In genomic region chr11:86800956-86801264, GRCh38 we compare ENCODE assay signal across 8 cellular contexts. TPM values are rescaled to one million over a fixed set of nuclear protein-coding genes. Genes with fewer than 3 reads are reported as not detected.
DNase-seq lines count a peak whose midpoint lies in the region; ATAC-seq lines count a peak whose summit lies in the region.

No MANE protein-coding gene starts in this region.

- no peaks in the 10 kb centered on the region for H3K9me3 Mint-ChIP-seq in activated naive CD8-positive, alpha-beta T cell (ENCODE audit: low read depth)
- H3K9me3 Mint-ChIP-seq in immature natural killer cell, result no peaks in the 10 kb centered on the region
- no peaks in the 10 kb centered on the region for H3K9me3 Mint-ChIP-seq in stimulated activated naive CD8-positive, alpha-beta T cell treated with anti-CD3 and anti-CD28 coated beads, Interleukin-15, amount 100 ng/mL, for 72 hours

- H3K27me3 Mint-ChIP-seq in activated naive CD8-positive, alpha-beta T cell, result peaks cover 32% of the 10 kb centered on the region
- H3K27me3 Mint-ChIP-seq in immature natural killer cell (ENCODE audit: low read depth in 3 of 3), result peaks cover 0 to 10% (median 5%) of the 10 kb centered on the region in 3 donors
- H3K27me3 Mint-ChIP-seq in stimulated activated naive CD8-positive, alpha-beta T cell treated with anti-CD3 and anti-CD28 coated beads, Interleukin-15, amount 100 ng/mL, for 72 hours, result peaks cover 59% of the 10 kb centered on the region

- no peak overlapping the region for H3K27ac Mint-ChIP-seq in activated naive CD8-positive, alpha-beta T cell
- peak overlapping the region; percentile 81 to 93 (median 92) for H3K27ac Mint-ChIP-seq in immature natural killer cell
- no peak overlapping the region for H3K27ac Mint-ChIP-seq in stimulated activated naive CD8-positive, alpha-beta T cell treated with anti-CD3 and anti-CD28 coated beads, Interleukin-15, amount 100 ng/mL, for 72 hours

- H3K36me3 Mint-ChIP-seq in activated naive CD8-positive, alpha-beta T cell, result no peaks in the 10 kb centered on the region
- H3K36me3 Mint-ChIP-seq in immature natural killer cell, result peaks cover 0 to 5% (median 0%) of the 10 kb centered on the region in 3 donors

- ATAC-seq in stimulated activated naive CD8-positive, alpha-beta T cell treated with anti-CD3 and anti-CD28 coated beads, Interleukin-15, amount 100 ng/mL, for 72 hours, result no peak
- ATAC-seq in GM21447 (IDR thresholded peaks at IDR 0.05; ENCODE audit: unreplicated experiment) (no peak), GM19467 (IDR thresholded peaks at IDR 0.05; ENCODE audit: unreplicated experiment) (no peak), GM21717 (IDR thresholded peaks at IDR 0.05; ENCODE audit: unreplicated experiment) (no peak)

- DNase-seq in NCI-H2196 (lab: John Stamatoyannopoulos, UW; ENCODE audit: unreplicated experiment) (peak; percentile 4), NCI-H2196 treated with DMSO at 0.1 percent for 48 hours (lab: John Stamatoyannopoulos, UW; ENCODE audit: unreplicated experiment) (no peak), immature natural killer cell (no peak)
- DNase-seq in stimulated activated naive CD8-positive, alpha-beta T cell treated with anti-CD3 and anti-CD28 coated beads, Interleukin-15, amount 100 ng/mL, for 72 hours, result no peak

- peak overlapping the region; percentile 74 for H3K4me3 Mint-ChIP-seq in activated naive CD8-positive, alpha-beta T cell
- peak overlapping the region; percentile 90 to 98 (median 94) for H3K4me3 Mint-ChIP-seq in immature natural killer cell
- H3K4me3 Mint-ChIP-seq in stimulated activated naive CD8-positive, alpha-beta T cell treated with anti-CD3 and anti-CD28 coated beads, Interleukin-15, amount 100 ng/mL, for 72 hours, result peak overlapping the region; percentile 66 to 75

- peaks cover 8% of the 10 kb centered on the region for H3K4me1 Mint-ChIP-seq in activated naive CD8-positive, alpha-beta T cell (ENCODE audit: low read depth)
- peaks cover 58 to 62% of the 10 kb centered on the region in 2 donors for H3K4me1 Mint-ChIP-seq in immature natural killer cell
- H3K4me1 Mint-ChIP-seq in stimulated activated naive CD8-positive, alpha-beta T cell treated with anti-CD3 and anti-CD28 coated beads, Interleukin-15, amount 100 ng/mL, for 72 hours, result peaks cover 52% of the 10 kb centered on the region

RNA-seq across cellular contexts. Expression of gene PRSS23, which starts 0.6 kb away (rescaled TPM):
- polyA plus RNA-seq in immature natural killer cell, result 100 to 1,000 TPM; 215 to 248 (median 217) TPM

Comparison
In these comparisons a context has a peak if more than half of its experiments do, and no peak if none do; other contexts are left out.
1. H3K27ac Mint-ChIP-seq: peak in immature natural killer cell (6 of 6); none in activated naive CD8-positive, alpha-beta T cell (single experiment) and stimulated activated naive CD8-positive, alpha-beta T cell treated with anti-CD3 and anti-CD28 coated beads, Interleukin-15, amount 100 ng/mL, for 72 hours (0 of 2).
2. Peak in every context shown above with its lines, with median percentiles within 50 percentile points of each other: H3K4me3 Mint-ChIP-seq.